Comparison of ENCODE assay signal across 20 cellular contexts in genomic region chr17:21297026-21297520, GRCh38. TPM values are rescaled to one million over a fixed set of nuclear protein-coding genes. Genes with fewer than 3 reads are reported as not detected.
DNase-seq lines count a peak whose midpoint lies in the region; ATAC-seq and TF ChIP-seq lines count a peak whose summit lies in the region.
"Had no signal": no experiment of that assay in that cellular context is flagged by ENCODE, and none has a peak within 500 bp of the region (broad histone marks: within the 10 kb centered on the region; RNA-seq: fewer than 3 reads in every experiment).

No MANE protein-coding gene starts in this region.

- H3K4me3 ChIP-seq in left ventricle myocardium inferior = no peak overlapping the region
- H3K4me3 ChIP-seq in osteoblast (ENCODE audit: insufficient read depth, low read length) = no peak overlapping the region
- no peak overlapping the region for H3K4me3 ChIP-seq in mucosa of descending colon
- H3K4me3 ChIP-seq: dorsolateral prefrontal cortex, left lung, pancreas, skin epidermis, stomach had no signal

- H3K4me3 Mint-ChIP-seq in activated CD4-positive, alpha-beta T cell treated with anti-CD3 and anti-CD28 coated beads, Interleukin-2, amount 10 ng/mL, durations not matched to agents 7 days and 5 days = no peak overlapping the region
- H3K4me3 Mint-ChIP-seq: activated CD4-positive, alpha-beta T cell treated with anti-CD3 and anti-CD28 coated beads for 36 hours had no signal

- H3K27me3 Mint-ChIP-seq in activated CD4-positive, alpha-beta T cell treated with anti-CD3 and anti-CD28 coated beads, Interleukin-2, amount 10 ng/mL, durations not matched to agents 7 days and 5 days = no peaks in the 10 kb centered on the region

- peaks cover 4% of the 10 kb centered on the region for H3K27me3 ChIP-seq in left ventricle myocardium inferior (ENCODE audit: low read depth)
- no peaks in the 10 kb centered on the region for H3K27me3 ChIP-seq in osteoblast (ENCODE audit: insufficient read depth, low read length)
- H3K27me3 ChIP-seq: left lung, pancreas, stomach had no signal

- no peak overlapping the region for H3K4me2 ChIP-seq in osteoblast (ENCODE audit: insufficient read depth, low read length)

- H3K4me1 Mint-ChIP-seq in activated CD4-positive, alpha-beta T cell treated with anti-CD3 and anti-CD28 coated beads, Interleukin-2, amount 10 ng/mL, durations not matched to agents 7 days and 5 days = peaks cover 6% of the 10 kb centered on the region
- H3K4me1 Mint-ChIP-seq: activated CD4-positive, alpha-beta T cell treated with anti-CD3 and anti-CD28 coated beads for 36 hours had no signal

- H3K36me3 ChIP-seq in left ventricle myocardium inferior (peaks cover 35% of the 10 kb centered on the region), osteoblast (ENCODE audit: insufficient read depth, low read length) (peaks cover 56% of the 10 kb centered on the region), mucosa of descending colon (ENCODE audit: low read depth) (no peaks in the 10 kb centered on the region)

- peak overlapping the region; percentile 63 for H3K27ac ChIP-seq in left ventricle myocardium inferior (replicated peaks)
- peak overlapping the region; percentile 28 for H3K27ac ChIP-seq in osteoblast (ENCODE audit: low read depth, low read length)
- H3K27ac ChIP-seq: C4-2B, left lung, pancreas had no signal

- H4K20me1 ChIP-seq in osteoblast (ENCODE audit: insufficient read depth, low read length) = peaks cover 88% of the 10 kb centered on the region

- CTCF ChIA-PET in activated CD4-positive, alpha-beta T cell treated with anti-CD3 and anti-CD28 coated beads, Interleukin-2, amount 10 ng/mL, durations not matched to agents 7 days and 5 days (lab: Charles Lee) = interaction anchor here (1.5 kb wide), 1 partner anchor 57 kb away, joined by 3 read pairs; no protein-coding TSS in a partner anchor

- peaks cover 2% of the 10 kb centered on the region for H3K9me3 Mint-ChIP-seq in activated CD4-positive, alpha-beta T cell treated with anti-CD3 and anti-CD28 coated beads, Interleukin-2, amount 10 ng/mL, durations not matched to agents 7 days and 5 days

- peak; percentile 55 for TF ChIP-seq POLR2A in erythroblast (IDR thresholded peaks at IDR 0.05; ENCODE audit: low read length)

- H3K36me3 Mint-ChIP-seq in activated CD4-positive, alpha-beta T cell treated with anti-CD3 and anti-CD28 coated beads, Interleukin-2, amount 10 ng/mL, durations not matched to agents 7 days and 5 days (ENCODE audit: low read depth) = peaks cover 13% of the 10 kb centered on the region

- H3K9me3 ChIP-seq in left ventricle myocardium inferior (replicated peaks) (no peaks in the 10 kb centered on the region), osteoblast (ENCODE audit: low read depth, low read length) (no peaks in the 10 kb centered on the region), mucosa of descending colon (peaks cover 8% of the 10 kb centered on the region)
- H3K9me3 ChIP-seq: left lung, pancreas had no signal

- peaks cover 99% of the 10 kb centered on the region for H3K79me2 ChIP-seq in osteoblast (ENCODE audit: insufficient read depth, low read length)

- no peak for TF ChIP-seq CTCF in left ventricle myocardium inferior (IDR thresholded peaks at IDR 0.05; ENCODE audit: borderline replicate concordance)
- TF ChIP-seq CTCF in osteoblast (IDR thresholded peaks at IDR 0.05; ENCODE audit: extremely low read depth, low read depth, low read length) = no peak
- no peak for TF ChIP-seq CTCF in mucosa of descending colon (IDR thresholded peaks at IDR 0.05)

- POLR2A ChIA-PET in activated CD4-positive, alpha-beta T cell treated with anti-CD3 and anti-CD28 coated beads, Interleukin-2, amount 10 ng/mL, durations not matched to agents 7 days and 5 days (lab: Charles Lee) = no interaction called here

- no peak overlapping the region for H2AFZ ChIP-seq in osteoblast (ENCODE audit: low read length)

- intact Hi-C loops in left ventricle myocardium inferior (cut with micrococcal nuclease) = no loop called here
- intact Hi-C loops in left ventricle myocardium superior (cut with micrococcal nuclease) = no loop called here
- intact Hi-C loops in mucosa of descending colon (cut with DNase I, micrococcal nuclease) = no loop called here

- no peak overlapping the region for H3K27ac Mint-ChIP-seq in activated CD4-positive, alpha-beta T cell treated with anti-CD3 and anti-CD28 coated beads, Interleukin-2, amount 10 ng/mL, durations not matched to agents 7 days and 5 days
- H3K27ac Mint-ChIP-seq: activated CD4-positive, alpha-beta T cell treated with anti-CD3 and anti-CD28 coated beads for 36 hours had no signal

- no peak for DNase-seq in left ventricle myocardium inferior
- no peak for DNase-seq in left ventricle myocardium superior
- DNase-seq in erythroblast (lab: John Stamatoyannopoulos, UW) = peak in 1 of 2 experiments; percentile 62
- peak; percentile 82 for DNase-seq in osteoblast (ENCODE audit: insufficient read length, low spot score, missing footprints)
- no peak for DNase-seq in NCI-H2227 treated with DMSO at 0.1 percent for 48 hours (lab: John Stamatoyannopoulos, UW)
- DNase-seq in mucosa of descending colon = no peak
- DNase-seq in activated CD4-positive, alpha-beta T cell treated with anti-CD3 and anti-CD28 coated beads, Interleukin-2, amount 10 ng/mL, durations not matched to agents 7 days and 5 days = no peak
- DNase-seq: activated CD4-positive, alpha-beta T cell treated with anti-CD3 and anti-CD28 coated beads for 36 hours; dorsolateral prefrontal cortex; glutamatergic neuron; Karpas-422; NCI-H1092 treated with DMSO at 0.1 percent for 48 hours; NCI-H524 treated with DMSO at 0.1 percent for 48 hours; stimulated activated CD4-positive, alpha-beta T cell treated with anti-CD3 and anti-CD28 coated beads, Interleukin-2, amount 100 ng/mL, for 48 hours; stomach had no signal

- H3K4me1 ChIP-seq in left ventricle myocardium inferior (peaks cover 59% of the 10 kb centered on the region), osteoblast (ENCODE audit: insufficient read depth, low read length) (peaks cover 5% of the 10 kb centered on the region), mucosa of descending colon (ENCODE audit: low read depth) (no peaks in the 10 kb centered on the region)

- no peak for ATAC-seq in left ventricle myocardium superior
- no peak for ATAC-seq in mucosa of descending colon
- no peak for ATAC-seq in HG03139 (IDR thresholded peaks at IDR 0.05; ENCODE audit: unreplicated experiment)
- ATAC-seq: activated CD4-positive, alpha-beta T cell treated with anti-CD3 and anti-CD28 coated beads for 36 hours; left lung; pancreas had no signal

RNA-seq across cellular contexts. Expression of gene MAP2K3, which starts 12.6 kb away (rescaled TPM):
- total RNA-seq in left ventricle myocardium inferior = 41.7 TPM
- 38.6 TPM for total RNA-seq in left ventricle myocardium superior
- 24.5 and 27.5 TPM in 2 replicates for total RNA-seq in osteoblast
- total RNA-seq in mucosa of descending colon = 10 to 100 TPM; 46.0 to 75.5 (median 67.1) TPM
- total RNA-seq in activated CD4-positive, alpha-beta T cell treated with anti-CD3 and anti-CD28 coated beads, Interleukin-2, amount 10 ng/mL, durations not matched to agents 7 days and 5 days = 10 to 100 TPM; 41.7 to 52.8 TPM

RNA-seq across cellular contexts. Expression of gene NATD1, which starts 43.9 kb away (rescaled TPM):
- total RNA-seq in left ventricle myocardium inferior = 17.7 TPM
- total RNA-seq in left ventricle myocardium superior = 22.1 TPM
- 13.0 and 15.2 TPM in 2 replicates for total RNA-seq in osteoblast
- 10 to 100 TPM in 1 of 3 donors, 1 to 10 TPM in 2; 3.9 to 11.1 (median 7.2) TPM for total RNA-seq in mucosa of descending colon
- 1 to 10 TPM; 3.0 to 3.2 TPM for total RNA-seq in activated CD4-positive, alpha-beta T cell treated with anti-CD3 and anti-CD28 coated beads, Interleukin-2, amount 10 ng/mL, durations not matched to agents 7 days and 5 days
